ENCODE assay signal across 8 cellular contexts in the genomic region with DNA sequence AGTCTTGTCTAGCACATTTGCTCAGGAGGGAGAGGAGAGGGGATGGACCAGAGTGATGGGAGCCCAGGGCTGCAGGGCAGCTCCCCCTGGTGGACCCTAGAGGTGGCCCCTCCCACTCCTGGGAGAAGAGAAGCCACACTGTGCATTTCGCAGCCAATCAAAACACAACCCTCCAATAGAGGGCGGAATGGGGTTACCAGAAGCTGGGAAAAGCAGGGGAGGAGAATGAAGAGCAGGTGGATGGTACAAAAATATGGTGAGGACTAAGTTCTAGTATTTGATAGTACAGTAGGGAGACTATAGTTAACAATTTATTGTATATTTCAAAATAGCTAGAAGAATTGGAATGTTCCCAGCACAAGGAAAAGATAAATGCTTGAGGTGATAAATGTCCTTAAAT. TPM values are rescaled to one million over a fixed set of nuclear protein-coding genes. Genes with fewer than 3 reads are reported as not detected.
DNase-seq lines count a peak whose midpoint lies in the region; ATAC-seq and TF ChIP-seq lines count a peak whose summit lies in the region.

No MANE protein-coding gene starts in this region.

- H3K4me1 ChIP-seq in HEK293 (ENCODE audit: control insufficient read depth, insufficient read depth, low read length), result no peaks in the 10 kb centered on the region

- H3K27ac ChIP-seq in HEK293 (ENCODE audit: extremely low read depth, low read depth, low read length), result no peak overlapping the region

- H3K9me3 Mint-ChIP-seq in MCF 10A (ENCODE audit: unreplicated experiment) (no peaks in the 10 kb centered on the region), immature natural killer cell (no peaks in the 10 kb centered on the region)

- DNase-seq in EH (ENCODE audit: low read depth) (peak; percentile 83), NCI-H1694 (lab: John Stamatoyannopoulos, UW) (peak; percentile 99), T-helper 22 cell (ENCODE audit: low read depth) (peak; percentile 50), MCF 10A (ENCODE audit: unreplicated experiment) (peak; percentile 87), immature natural killer cell (peak; percentile 27 to 55 (median 52))
- DNase-seq in stimulated activated CD4-positive, alpha-beta T cell treated with anti-CD3 and anti-CD28 coated beads, Interleukin-12 subunit alpha, Interleukin-12 subunit beta, amount 100 ng/mL, for 48 hours (ENCODE audit: low read depth in 2 of 3, low spot score in 1 of 3), result peak; percentile 46 to 62 (median 47)

- H3K27ac Mint-ChIP-seq in MCF 10A (ENCODE audit: low read depth, unreplicated experiment), result no peak overlapping the region
- H3K27ac Mint-ChIP-seq in immature natural killer cell, result peak overlapping the region in 3 of 6 donors; percentile 6 to 69 (median 55)

- H3K9me3 ChIP-seq in HEK293 (ENCODE audit: control insufficient read depth, insufficient read depth, low read depth, low read length), result no peaks in the 10 kb centered on the region

- H3K4me1 Mint-ChIP-seq in MCF 10A (ENCODE audit: insufficient read depth, unreplicated experiment) (no peaks in the 10 kb centered on the region), immature natural killer cell (peaks cover 5 to 8% of the 10 kb centered on the region in 2 donors)

- H3K4me3 ChIP-seq in HEK293 (ENCODE audit: low read depth, low read length), result no peak overlapping the region

- peaks cover 12 to 90% of the 10 kb centered on the region in 2 experiments for H3K36me3 ChIP-seq in HEK293 (ENCODE audit: control insufficient read depth in 2 of 2, insufficient read depth in 1 of 2, low read length in 2 of 2)

- CTCF ChIA-PET in HEK293 (lab: Yijun Ruan, JAX) (interaction anchor here (0.5 to 4.6 kb wide), 37 partner anchors 8 to 1097 kb away, joined by 3 to 77 read pairs (median 5); a partner anchor contains a TSS), MCF 10A (lab: Yijun Ruan, JAX) (interaction anchor here (0.6 to 3.2 kb wide), 9 partner anchors 12 to 456 kb away, joined by 3 to 24 read pairs (median 4); a partner anchor contains a TSS)

- peak; percentile 89 for TF ChIP-seq CTCF in HEK293 (tag by site-specific recombination; IDR thresholded peaks at IDR 0.05)
- peak; percentile 43 for TF ChIP-seq CTCF in MCF 10A (IDR thresholded peaks at IDR 0.05; ENCODE audit: unreplicated experiment)

- no peak for ATAC-seq in GM21825 (IDR thresholded peaks at IDR 0.05; ENCODE audit: unreplicated experiment)

- H3K36me3 Mint-ChIP-seq in MCF 10A (ENCODE audit: insufficient read depth, unreplicated experiment), result peaks cover 50% of the 10 kb centered on the region
- peaks cover 14 to 29% (median 14%) of the 10 kb centered on the region in 3 donors for H3K36me3 Mint-ChIP-seq in immature natural killer cell

- H3K4me3 Mint-ChIP-seq in MCF 10A (ENCODE audit: unreplicated experiment), result no peak overlapping the region
- no peak overlapping the region for H3K4me3 Mint-ChIP-seq in immature natural killer cell

- intact Hi-C loops in MCF 10A (cut with micrococcal nuclease), result loop anchor here (1.0 kb wide), 1 partner anchor 75 kb away; no protein-coding TSS in a partner anchor

- no TSS peak for BruUV-seq in MCF 10A (replicated peaks; lab: Mats Ljungman, UMichigan)

- POLR2A ChIA-PET in HEK293 (lab: Yijun Ruan, JAX) (interaction anchor here (1.6 kb wide), 1 partner anchor 26 kb away, joined by 3 read pairs; no protein-coding TSS in a partner anchor), MCF 10A (lab: Yijun Ruan, JAX) (interaction anchor here (0.7 to 1.2 kb wide), 2 partner anchors 9 to 21 kb away, joined by 3 to 4 read pairs; no protein-coding TSS in a partner anchor)

- H3K27me3 Mint-ChIP-seq in MCF 10A (ENCODE audit: insufficient read depth, unreplicated experiment) (no peaks in the 10 kb centered on the region), immature natural killer cell (ENCODE audit: low read depth in 3 of 3) (peaks cover 0 to 7% (median 2%) of the 10 kb centered on the region in 3 donors)

TF ChIP-seq in HEK293, 187 proteins besides CTCF, POLR2A, EP300 and RAD21 (continues in another document):
- TF ChIP-seq SP3 (tag by site-specific recombination; IDR thresholded peaks at IDR 0.05) (peak; percentile 56; the same call in 1 of the 2 replicates), ZNF558 (tag by site-specific recombination; IDR thresholded peaks at IDR 0.05) (no peak), OVOL3 (tag by site-specific recombination; IDR thresholded peaks at IDR 0.05) (no peak), ZNF624 (tag by site-specific recombination; IDR thresholded peaks at IDR 0.05) (no peak), FEZF1 (tag by site-specific recombination; IDR thresholded peaks at IDR 0.05) (peak; percentile 76), ZNF169 (tag by site-specific recombination; IDR thresholded peaks at IDR 0.05) (no peak), ZNF394 (tag by site-specific recombination; IDR thresholded peaks at IDR 0.05; ENCODE audit: borderline replicate concordance) (no peak), ZNF664 (tag by site-specific recombination; IDR thresholded peaks at IDR 0.05) (no peak), KLF8 (tag by site-specific recombination; IDR thresholded peaks at IDR 0.05) (no peak), ZNF768 (tag by site-specific recombination; IDR thresholded peaks at IDR 0.05) (no peak), ZNF324 (tag by site-specific recombination; IDR thresholded peaks at IDR 0.05) (no peak), ZNF132 (tag by site-specific recombination; IDR thresholded peaks at IDR 0.05; ENCODE audit: borderline replicate concordance) (no peak), ZBTB21 (tag by site-specific recombination; IDR thresholded peaks at IDR 0.05) (no peak)
- TF ChIP-seq, protein P1, sequence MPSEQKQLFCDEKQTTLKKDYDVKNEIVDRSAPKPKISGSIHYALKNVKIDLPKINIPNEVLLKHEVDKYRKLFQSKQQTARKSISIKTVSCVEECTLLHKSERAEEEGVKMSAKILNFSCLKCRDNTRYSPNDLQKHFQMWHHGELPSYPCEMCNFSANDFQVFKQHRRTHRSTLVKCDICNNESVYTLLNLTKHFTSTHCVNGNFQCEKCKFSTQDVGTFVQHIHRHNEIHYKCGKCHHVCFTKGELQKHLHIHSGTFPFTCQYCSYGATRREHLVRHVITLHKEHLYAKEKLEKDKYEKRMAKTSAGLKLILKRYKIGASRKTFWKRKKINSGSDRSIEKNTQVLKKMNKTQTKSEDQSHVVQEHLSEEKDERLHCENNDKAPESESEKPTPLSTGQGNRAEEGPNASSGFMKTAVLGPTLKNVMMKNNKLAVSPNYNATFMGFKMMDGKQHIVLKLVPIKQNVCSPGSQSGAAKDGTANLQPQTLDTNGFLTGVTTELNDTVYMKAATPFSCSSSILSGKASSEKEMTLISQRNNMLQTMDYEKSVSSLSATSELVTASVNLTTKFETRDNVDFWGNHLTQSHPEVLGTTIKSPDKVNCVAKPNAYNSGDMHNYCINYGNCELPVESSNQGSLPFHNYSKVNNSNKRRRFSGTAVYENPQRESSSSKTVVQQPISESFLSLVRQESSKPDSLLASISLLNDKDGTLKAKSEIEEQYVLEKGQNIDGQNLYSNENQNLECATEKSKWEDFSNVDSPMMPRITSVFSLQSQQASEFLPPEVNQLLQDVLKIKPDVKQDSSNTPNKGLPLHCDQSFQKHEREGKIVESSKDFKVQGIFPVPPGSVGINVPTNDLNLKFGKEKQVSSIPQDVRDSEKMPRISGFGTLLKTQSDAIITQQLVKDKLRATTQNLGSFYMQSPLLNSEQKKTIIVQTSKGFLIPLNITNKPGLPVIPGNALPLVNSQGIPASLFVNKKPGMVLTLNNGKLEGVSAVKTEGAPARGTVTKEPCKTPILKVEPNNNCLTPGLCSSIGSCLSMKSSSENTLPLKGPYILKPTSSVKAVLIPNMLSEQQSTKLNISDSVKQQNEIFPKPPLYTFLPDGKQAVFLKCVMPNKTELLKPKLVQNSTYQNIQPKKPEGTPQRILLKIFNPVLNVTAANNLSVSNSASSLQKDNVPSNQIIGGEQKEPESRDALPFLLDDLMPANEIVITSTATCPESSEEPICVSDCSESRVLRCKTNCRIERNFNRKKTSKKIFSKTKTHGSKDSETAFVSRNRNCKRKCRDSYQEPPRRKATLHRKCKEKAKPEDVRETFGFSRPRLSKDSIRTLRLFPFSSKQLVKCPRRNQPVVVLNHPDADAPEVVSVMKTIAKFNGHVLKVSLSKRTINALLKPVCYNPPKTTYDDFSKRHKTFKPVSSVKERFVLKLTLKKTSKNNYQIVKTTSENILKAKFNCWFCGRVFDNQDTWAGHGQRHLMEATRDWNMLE (tag by site-specific recombination; conservative IDR thresholded peaks at IDR 0.05; ENCODE audit: low read depth), result no peak
- TF ChIP-seq, protein P2, sequence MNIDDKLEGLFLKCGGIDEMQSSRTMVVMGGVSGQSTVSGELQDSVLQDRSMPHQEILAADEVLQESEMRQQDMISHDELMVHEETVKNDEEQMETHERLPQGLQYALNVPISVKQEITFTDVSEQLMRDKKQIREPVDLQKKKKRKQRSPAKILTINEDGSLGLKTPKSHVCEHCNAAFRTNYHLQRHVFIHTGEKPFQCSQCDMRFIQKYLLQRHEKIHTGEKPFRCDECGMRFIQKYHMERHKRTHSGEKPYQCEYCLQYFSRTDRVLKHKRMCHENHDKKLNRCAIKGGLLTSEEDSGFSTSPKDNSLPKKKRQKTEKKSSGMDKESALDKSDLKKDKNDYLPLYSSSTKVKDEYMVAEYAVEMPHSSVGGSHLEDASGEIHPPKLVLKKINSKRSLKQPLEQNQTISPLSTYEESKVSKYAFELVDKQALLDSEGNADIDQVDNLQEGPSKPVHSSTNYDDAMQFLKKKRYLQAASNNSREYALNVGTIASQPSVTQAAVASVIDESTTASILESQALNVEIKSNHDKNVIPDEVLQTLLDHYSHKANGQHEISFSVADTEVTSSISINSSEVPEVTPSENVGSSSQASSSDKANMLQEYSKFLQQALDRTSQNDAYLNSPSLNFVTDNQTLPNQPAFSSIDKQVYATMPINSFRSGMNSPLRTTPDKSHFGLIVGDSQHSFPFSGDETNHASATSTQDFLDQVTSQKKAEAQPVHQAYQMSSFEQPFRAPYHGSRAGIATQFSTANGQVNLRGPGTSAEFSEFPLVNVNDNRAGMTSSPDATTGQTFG (tag by site-specific recombination; IDR thresholded peaks at IDR 0.05; ENCODE audit: borderline replicate concordance), result no peak

RNA-seq across cellular contexts. Expression of a gene that starts 23.6 kb away (rescaled TPM):
- 0.35 and 0.54 TPM in 2 replicates for total RNA-seq in MCF 10A (2022)
- polyA plus RNA-seq in immature natural killer cell, result 1 to 10 TPM in 2 of 3 donors, not detected in 1; 1.6 to 2.9 TPM

RNA-seq across cellular contexts. Expression of a gene that starts 27.8 kb away (rescaled TPM):
- 14.5 and 21.3 TPM in 2 replicates for total RNA-seq in MCF 10A (2022)
- polyA plus RNA-seq in immature natural killer cell, result 10 to 100 TPM; 14.1 to 19.8 (median 17.8) TPM

RNA-seq across cellular contexts. Expression of a gene that starts 41.3 kb away (rescaled TPM):
- not detected in 2 replicates for total RNA-seq in MCF 10A (2022)
- not detected for polyA plus RNA-seq in immature natural killer cell

Comparison
In these comparisons a context has a peak if more than half of its experiments do, and no peak if none do; other contexts are left out.
1. DNase-seq: peak in every context shown above with its lines; median percentile 99 in NCI-H1694; 87 in MCF 10A; 83 in EH; 52 in immature natural killer cell; 50 in T-helper 22 cell; 47 in stimulated activated CD4-positive, alpha-beta T cell treated with anti-CD3 and anti-CD28 coated beads, Interleukin-12 subunit alpha, Interleukin-12 subunit beta, amount 100 ng/mL, for 48 hours.